6 cellular contexts compared by ENCODE assay signal in the genomic region with DNA sequence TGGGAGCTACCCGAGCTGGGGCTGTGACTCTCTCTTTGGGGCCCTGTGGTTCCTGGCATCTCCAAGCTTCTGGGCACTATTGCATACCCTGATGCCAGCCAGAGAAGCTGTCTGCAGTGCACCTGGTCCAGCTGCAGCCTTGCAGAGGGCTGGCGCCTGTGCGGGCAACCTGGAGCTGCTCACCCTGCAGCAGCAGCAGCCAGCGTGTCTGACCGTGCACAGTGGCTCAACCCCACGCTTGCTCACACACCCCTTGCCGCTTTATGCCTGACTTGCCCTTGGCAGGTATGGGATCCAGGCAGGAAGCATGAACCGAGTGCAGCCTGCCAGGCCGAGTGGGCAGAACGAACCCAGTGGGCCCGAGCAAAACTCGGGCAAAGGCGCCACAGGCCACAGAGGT.
"Had no signal": no experiment of that assay in that cellular context is flagged by ENCODE, and none has a peak within 500 bp of the region (broad histone marks: within the 10 kb centered on the region; RNA-seq: fewer than 3 reads in every experiment).

No MANE protein-coding gene starts in this region.

- ATAC-seq: HepG2 had no signal

- H3K4me3 Mint-ChIP-seq: GM23338, H9, IgD-negative memory B cell had no signal

- H3K27me3 Mint-ChIP-seq: IgD-negative memory B cell had no signal

- H3K27ac ChIP-seq: HL-60 had no signal

- H3K4me3 ChIP-seq: GM23338 had no signal

- H3K9me3 Mint-ChIP-seq: GM23338 had no signal

- DNase-seq: H9, HCEC 1CT had no signal

- H3K27ac Mint-ChIP-seq: GM23338, H9, IgD-negative memory B cell had no signal
